ENCODE assay signal across 16 cellular contexts in genomic region chr10:30170146-30170545, GRCh38.
A peak's percentile ranks its signal among the peaks of the same experiment; 100 is the strongest.
DNase-seq lines count a peak whose midpoint lies in the region; ATAC-seq and TF ChIP-seq lines count a peak whose summit lies in the region.
"Had no signal": no experiment of that assay in that cellular context is flagged by ENCODE, and none has a peak within 500 bp of the region (broad histone marks: within the 10 kb centered on the region; RNA-seq: fewer than 3 reads in every experiment).

No MANE protein-coding gene starts in this region.

- ATAC-seq in SK-N-SH treated with all-trans-retinoic acid at 6 μM for 48 hours, result no peak; the same call in 2 of the 3 replicates
- no peak for ATAC-seq in T-helper 17 cell
- no peak for ATAC-seq in GM21423 (IDR thresholded peaks at IDR 0.05; ENCODE audit: unreplicated experiment)
- ATAC-seq: A549, HCT116 had no signal

- TF ChIP-seq POLR2A in prostate gland (IDR thresholded peaks at IDR 0.05), result no peak

- H3K27me3 Mint-ChIP-seq in T-helper 17 cell, result peaks cover 51% of the 10 kb centered on the region

- H3K9me3 ChIP-seq in SK-N-SH (no peaks in the 10 kb centered on the region), T-helper 17 cell (ENCODE audit: control insufficient read depth, low read length, poor library complexity, severe bottlenecking) (no peaks in the 10 kb centered on the region), osteoblast (ENCODE audit: low read depth, low read length) (no peaks in the 10 kb centered on the region), prostate gland (no peaks in the 10 kb centered on the region)
- H3K9me3 ChIP-seq: A549 had no signal

- H3K9ac ChIP-seq in SK-N-SH, result no peak overlapping the region

- H3K4me1 ChIP-seq in SK-N-SH (ENCODE audit: control insufficient read depth in 1 of 2, insufficient read depth in 2 of 2, low read depth in 1 of 2, low read length in 1 of 2) (peaks cover 2 to 10% of the 10 kb centered on the region in 2 experiments; a peak in 3 of 4 replicates), osteoblast (ENCODE audit: insufficient read depth, low read length) (peaks cover 6% of the 10 kb centered on the region), prostate gland (replicated peaks) (no peaks in the 10 kb centered on the region)
- H3K4me1 ChIP-seq: A549 had no signal

- H2AFZ ChIP-seq in SK-N-SH (ENCODE audit: low read depth), result 0 out of 2 replicates have a peak overlapping the region, but pooled peaks have one; percentile 27
- peak overlapping the region; percentile 71 for H2AFZ ChIP-seq in osteoblast (ENCODE audit: low read length)

- no peak for TF ChIP-seq EP300 in SK-N-SH (IDR thresholded peaks at IDR 0.05; ENCODE audit: borderline replicate concordance in 1 of 2, low read depth in 1 of 2, low read length in 1 of 2)

- H4K20me1 ChIP-seq in SK-N-SH (ENCODE audit: insufficient read depth) (no peaks in the 10 kb centered on the region), osteoblast (ENCODE audit: insufficient read depth, low read length) (no peaks in the 10 kb centered on the region)

- H3K36me3 ChIP-seq in SK-N-SH (replicated peaks in 1 of 2; ENCODE audit: control insufficient read depth in 1 of 2, insufficient read depth in 2 of 2, low read length in 1 of 2) (no peaks in the 10 kb centered on the region), osteoblast (ENCODE audit: insufficient read depth, low read length) (no peaks in the 10 kb centered on the region), prostate gland (no peaks in the 10 kb centered on the region)

- 87% methylated on average over 3 of the region's 3 CpGs for whole genome bisulfite sequencing in SK-N-SH (ENCODE audit: low lambda C conversion rate)
- 92% methylated on average over 3 of the region's 3 CpGs for WGBS in prostate gland

- H3K4me2 ChIP-seq in SK-N-SH (peak overlapping the region; percentile 48; the same call in 1 of the 2 replicates), osteoblast (ENCODE audit: insufficient read depth, low read length) (peak overlapping the region; percentile 58)
- H3K4me2 ChIP-seq: A549 had no signal

- H3K27me3 ChIP-seq in SK-N-SH (ENCODE audit: insufficient read depth) (no peaks in the 10 kb centered on the region), osteoblast (ENCODE audit: insufficient read depth, low read length) (no peaks in the 10 kb centered on the region), prostate gland (replicated peaks; ENCODE audit: insufficient read depth) (no peaks in the 10 kb centered on the region)

- TF ChIP-seq RAD21 in SK-N-SH (IDR thresholded peaks at IDR 0.05; ENCODE audit: low read length), result no peak

- no peaks in the 10 kb centered on the region for H3K9me2 ChIP-seq in SK-N-SH

- H3K79me2 ChIP-seq in SK-N-SH (ENCODE audit: insufficient read depth) (no peaks in the 10 kb centered on the region), osteoblast (ENCODE audit: insufficient read depth, low read length) (no peaks in the 10 kb centered on the region)

- H3K27ac ChIP-seq in SK-N-SH (ENCODE audit: low read depth in 2 of 2, low read length in 1 of 2), result peak overlapping the region; percentile 7 to 73; a peak in 2 of 4 replicates
- no peak overlapping the region for H3K27ac ChIP-seq in osteoblast (ENCODE audit: low read depth, low read length)
- no peak overlapping the region for H3K27ac ChIP-seq in prostate gland
- H3K27ac ChIP-seq: 22Rv1, A549, C4-2B had no signal

- peak overlapping the region; percentile 61 for H3K4me3 Mint-ChIP-seq in T-helper 17 cell
- H3K4me3 Mint-ChIP-seq: CD4-positive, alpha-beta T cell had no signal

- peaks cover under 1% of the 10 kb centered on the region for H3K4me1 Mint-ChIP-seq in T-helper 17 cell

- no peak overlapping the region for H3K27ac Mint-ChIP-seq in T-helper 17 cell
- H3K27ac Mint-ChIP-seq: CD4-positive, alpha-beta T cell had no signal

- intact Hi-C loops in prostate gland (cut with DNase I), result no loop called here

- H3K36me3 Mint-ChIP-seq in T-helper 17 cell (ENCODE audit: low read depth), result peaks cover 2% of the 10 kb centered on the region

- CTCF ChIA-PET in SK-N-SH (lab: Yijun Ruan, JAX), result interaction anchor here (1.9 kb wide), 1 partner anchor 168 kb away, joined by 4 read pairs; no protein-coding TSS in a partner anchor

- POLR2A ChIA-PET in SK-N-SH (lab: Yijun Ruan, JAX), result no interaction called here

- H3K4me3 ChIP-seq in SK-N-SH (ENCODE audit: low read depth in 2 of 2, low read length in 1 of 2) (no peak overlapping the region), osteoblast (ENCODE audit: insufficient read depth, low read length) (peak overlapping the region; percentile 36), prostate gland (no peak overlapping the region)
- H3K4me3 ChIP-seq: A549 had no signal

- no peak for DNase-seq in SK-N-SH
- DNase-seq in T-helper 17 cell, result no peak
- DNase-seq in osteoblast (ENCODE audit: insufficient read length, low spot score, missing footprints), result no peak
- no peak for DNase-seq in SHP77 (lab: John Stamatoyannopoulos, UW)
- DNase-seq in prostate gland (ENCODE audit: low spot score), result no peak
- DNase-seq: AML-193; Caco-2; CD4-positive, alpha-beta T cell; GOT3; H7 had no signal

- TF ChIP-seq CTCF in SK-N-SH (IDR thresholded peaks at IDR 0.05) (no peak), osteoblast (IDR thresholded peaks at IDR 0.05; ENCODE audit: extremely low read depth, low read depth, low read length) (no peak), prostate gland (IDR thresholded peaks at IDR 0.05) (no peak)

- peaks cover 22% of the 10 kb centered on the region for H3F3A ChIP-seq in SK-N-SH (replicated peaks; ENCODE audit: insufficient read depth)

TF ChIP-seq in SK-N-SH, 30 proteins besides CTCF, POLR2A, EP300 and RAD21:
- TF ChIP-seq CHD2 (IDR thresholded peaks at IDR 0.05; ENCODE audit: low read length, partially characterized antibody), result no peak
- no peak for TF ChIP-seq TEAD4 (IDR thresholded peaks at IDR 0.05; ENCODE audit: borderline replicate concordance, insufficient read depth)
- TF ChIP-seq SIN3A (IDR thresholded peaks at IDR 0.05; ENCODE audit: borderline replicate concordance, low read depth, low read length), result no peak
- TF ChIP-seq GATA2 (CRISPR knock-in tag; IDR thresholded peaks at IDR 0.05), result no peak
- no peak for TF ChIP-seq TCF12 (IDR thresholded peaks at IDR 0.05)

TF ChIP-seq in SK-N-SH treated with all-trans-retinoic acid at 6 μM for 48 hours, 23 proteins besides CTCF, POLR2A, EP300 and RAD21 (continues in another document):
- TF ChIP-seq ZFP30 (CRISPR knock-in tag; IDR thresholded peaks at IDR 0.05), result no peak
- TF ChIP-seq, protein P1, sequence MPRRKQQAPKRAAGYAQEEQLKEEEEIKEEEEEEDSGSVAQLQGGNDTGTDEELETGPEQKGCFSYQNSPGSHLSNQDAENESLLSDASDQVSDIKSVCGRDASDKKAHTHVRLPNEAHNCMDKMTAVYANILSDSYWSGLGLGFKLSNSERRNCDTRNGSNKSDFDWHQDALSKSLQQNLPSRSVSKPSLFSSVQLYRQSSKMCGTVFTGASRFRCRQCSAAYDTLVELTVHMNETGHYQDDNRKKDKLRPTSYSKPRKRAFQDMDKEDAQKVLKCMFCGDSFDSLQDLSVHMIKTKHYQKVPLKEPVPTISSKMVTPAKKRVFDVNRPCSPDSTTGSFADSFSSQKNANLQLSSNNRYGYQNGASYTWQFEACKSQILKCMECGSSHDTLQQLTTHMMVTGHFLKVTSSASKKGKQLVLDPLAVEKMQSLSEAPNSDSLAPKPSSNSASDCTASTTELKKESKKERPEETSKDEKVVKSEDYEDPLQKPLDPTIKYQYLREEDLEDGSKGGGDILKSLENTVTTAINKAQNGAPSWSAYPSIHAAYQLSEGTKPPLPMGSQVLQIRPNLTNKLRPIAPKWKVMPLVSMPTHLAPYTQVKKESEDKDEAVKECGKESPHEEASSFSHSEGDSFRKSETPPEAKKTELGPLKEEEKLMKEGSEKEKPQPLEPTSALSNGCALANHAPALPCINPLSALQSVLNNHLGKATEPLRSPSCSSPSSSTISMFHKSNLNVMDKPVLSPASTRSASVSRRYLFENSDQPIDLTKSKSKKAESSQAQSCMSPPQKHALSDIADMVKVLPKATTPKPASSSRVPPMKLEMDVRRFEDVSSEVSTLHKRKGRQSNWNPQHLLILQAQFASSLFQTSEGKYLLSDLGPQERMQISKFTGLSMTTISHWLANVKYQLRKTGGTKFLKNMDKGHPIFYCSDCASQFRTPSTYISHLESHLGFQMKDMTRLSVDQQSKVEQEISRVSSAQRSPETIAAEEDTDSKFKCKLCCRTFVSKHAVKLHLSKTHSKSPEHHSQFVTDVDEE (CRISPR knock-in tag; IDR thresholded peaks at IDR 0.05), result no peak
- no peak for TF ChIP-seq ZNF70 (CRISPR knock-in tag; IDR thresholded peaks at IDR 0.05)
- TF ChIP-seq CSDC2 (CRISPR knock-in tag; IDR thresholded peaks at IDR 0.05), result no peak
- TF ChIP-seq POU6F1 (CRISPR knock-in tag; IDR thresholded peaks at IDR 0.05; ENCODE audit: borderline replicate concordance, low read depth), result no peak
- TF ChIP-seq, protein P2, sequence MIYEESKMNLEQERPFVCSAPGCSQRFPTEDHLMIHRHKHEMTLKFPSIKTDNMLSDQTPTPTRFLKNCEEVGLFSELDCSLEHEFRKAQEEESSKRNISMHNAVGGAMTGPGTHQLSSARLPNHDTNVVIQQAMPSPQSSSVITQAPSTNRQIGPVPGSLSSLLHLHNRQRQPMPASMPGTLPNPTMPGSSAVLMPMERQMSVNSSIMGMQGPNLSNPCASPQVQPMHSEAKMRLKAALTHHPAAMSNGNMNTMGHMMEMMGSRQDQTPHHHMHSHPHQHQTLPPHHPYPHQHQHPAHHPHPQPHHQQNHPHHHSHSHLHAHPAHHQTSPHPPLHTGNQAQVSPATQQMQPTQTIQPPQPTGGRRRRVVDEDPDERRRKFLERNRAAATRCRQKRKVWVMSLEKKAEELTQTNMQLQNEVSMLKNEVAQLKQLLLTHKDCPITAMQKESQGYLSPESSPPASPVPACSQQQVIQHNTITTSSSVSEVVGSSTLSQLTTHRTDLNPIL (CRISPR knock-in tag; IDR thresholded peaks at IDR 0.05; ENCODE audit: low read depth), result no peak
- TF ChIP-seq TOX (CRISPR knock-in tag; IDR thresholded peaks at IDR 0.05; ENCODE audit: borderline replicate concordance), result no peak
- TF ChIP-seq ZNF8 (CRISPR knock-in tag; IDR thresholded peaks at IDR 0.05), result no peak
- TF ChIP-seq ARNTL (CRISPR knock-in tag; IDR thresholded peaks at IDR 0.05; ENCODE audit: borderline replicate concordance, low read depth), result no peak

Comparison
In these comparisons a context has a peak if more than half of its experiments do, and no peak if none do; other contexts are left out.
1. H3K27ac ChIP-seq: peak in SK-N-SH (2 of 2); none in osteoblast (single experiment) and prostate gland (0 of 2).